8 cellular contexts compared by ENCODE assay signal in the genomic region with DNA sequence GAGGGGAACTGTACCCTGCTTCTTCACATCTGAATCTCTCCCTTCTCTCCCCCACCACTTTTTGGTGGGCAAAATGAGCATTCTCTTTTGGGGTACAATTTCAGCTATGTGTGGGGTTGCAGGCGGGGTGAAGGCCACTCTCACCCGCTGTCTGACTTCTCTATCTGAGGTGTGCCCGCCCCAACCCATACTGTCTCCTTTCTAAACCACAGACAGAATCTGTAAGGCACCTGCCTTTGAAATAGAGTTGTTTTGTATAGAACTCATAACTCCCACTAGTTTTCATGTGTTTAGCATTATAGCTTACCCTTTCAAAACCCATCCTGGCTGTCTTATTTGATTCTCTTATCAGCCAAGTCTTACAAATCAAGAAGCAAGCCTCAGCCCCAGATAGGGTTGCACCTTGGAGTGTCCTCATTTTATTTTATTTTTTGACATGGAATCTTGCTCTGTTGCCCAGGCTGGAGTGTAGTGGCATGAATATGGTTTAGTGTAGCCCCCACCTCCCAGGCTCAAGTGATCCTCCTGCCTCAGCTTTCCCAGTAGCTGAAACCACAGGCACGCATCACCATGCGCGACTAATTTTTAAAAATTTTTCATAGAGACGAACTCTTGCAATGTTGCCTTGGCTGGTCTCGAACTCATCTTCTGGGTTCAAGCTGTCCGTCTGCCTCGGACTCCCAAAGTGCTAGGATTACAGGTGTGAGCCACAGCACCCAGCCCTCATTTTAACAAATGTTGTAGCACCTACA. TPM values are rescaled to one million over a fixed set of nuclear protein-coding genes. Genes with fewer than 3 reads are reported as not detected.
DNase-seq lines count a peak whose midpoint lies in the region; ATAC-seq, FAIRE-seq and TF ChIP-seq lines count a peak whose summit lies in the region.

No MANE protein-coding gene starts in this region.

- peak overlapping the region; percentile 79 for H3K9ac ChIP-seq in mesenchymal stem cell (ENCODE audit: low read length)

- peak overlapping the region; percentile 82 for H3K27ac ChIP-seq in AG04450 (ENCODE audit: low read depth, low read length)
- peak overlapping the region; percentile 81 for H3K27ac ChIP-seq in mesenchymal stem cell (ENCODE audit: low read length, poor library complexity, severe bottlenecking)

- H3K9me3 ChIP-seq in AG04450 (ENCODE audit: control insufficient read depth, insufficient read depth, low read length) (no peaks in the 10 kb centered on the region), mesenchymal stem cell (ENCODE audit: control insufficient read depth, low read length) (no peaks in the 10 kb centered on the region)

- peak overlapping the region; percentile 11 for H2BK120ac ChIP-seq in mesenchymal stem cell (ENCODE audit: low read depth, low read length)

- no peak overlapping the region for H4K8ac ChIP-seq in mesenchymal stem cell (ENCODE audit: low read length)

- H3K4me3 Mint-ChIP-seq in activated T-helper 2 cell treated with anti-CD3 and anti-CD28 coated beads, Interferon-gamma antibody, Interleukin-2, Interleukin-4, amounts not matched to agents 10 μg/mL and 5 μg/mL and 100 μg/mL, durations not matched to agents 14 hours and 24 hours and 36 hours (ENCODE audit: low read depth) = peak overlapping the region; percentile 74

- no peak overlapping the region for H2BK5ac ChIP-seq in mesenchymal stem cell (ENCODE audit: low read depth, low read length, poor library complexity, severe bottlenecking)

- no peak overlapping the region for H3K14ac ChIP-seq in mesenchymal stem cell (ENCODE audit: low read length in 2 of 2)

- H3K27ac Mint-ChIP-seq in activated T-helper 2 cell treated with anti-CD3 and anti-CD28 coated beads, Interferon-gamma antibody, Interleukin-2, Interleukin-4, amounts not matched to agents 10 μg/mL and 5 μg/mL and 100 μg/mL, durations not matched to agents 14 hours and 24 hours and 36 hours = peak overlapping the region; percentile 91

- no peaks in the 10 kb centered on the region for H3K27me3 Mint-ChIP-seq in activated T-helper 2 cell treated with anti-CD3 and anti-CD28 coated beads, Interferon-gamma antibody, Interleukin-2, Interleukin-4, amounts not matched to agents 10 μg/mL and 5 μg/mL and 100 μg/mL, durations not matched to agents 14 hours and 24 hours and 36 hours (ENCODE audit: low read depth)

- no peak overlapping the region for H3K23ac ChIP-seq in mesenchymal stem cell (ENCODE audit: low read length in 2 of 2)

- peak overlapping the region; percentile 95 for H2AK5ac ChIP-seq in mesenchymal stem cell (ENCODE audit: low read length, severe bottlenecking)

- no peak overlapping the region for H2AFZ ChIP-seq in mesenchymal stem cell (ENCODE audit: low read depth, low read length)

- H3K4me1 ChIP-seq in mesenchymal stem cell (ENCODE audit: control insufficient read depth, insufficient read depth, low read depth, low read length) = peaks cover 52% of the 10 kb centered on the region

- no peak overlapping the region for H2BK12ac ChIP-seq in mesenchymal stem cell (ENCODE audit: low read length in 2 of 2)

- H3K4ac ChIP-seq in mesenchymal stem cell (ENCODE audit: low read depth in 1 of 2, low read length in 2 of 2) = no peak overlapping the region

- no peak for TF ChIP-seq POLR2A in H54 (IDR thresholded peaks at IDR 0.05; ENCODE audit: low read depth, low read length)

- DNase-seq in AG04450 (ENCODE audit: low read depth, low spot score) = no peak
- no peak for DNase-seq in activated T-helper 2 cell treated with anti-CD3 and anti-CD28 coated beads, Interferon-gamma antibody, Interleukin-2, Interleukin-4, amounts not matched to agents 10 μg/mL and 5 μg/mL and 100 μg/mL, durations not matched to agents 14 hours and 24 hours and 36 hours (ENCODE audit: low spot score)
- DNase-seq in mesenchymal stem cell = no peak
- DNase-seq in H54 (ENCODE audit: insufficient read length, low spot score) = no peak
- no peak for DNase-seq in DMS79 (lab: John Stamatoyannopoulos, UW)
- no peak for DNase-seq in germinal center (ENCODE audit: low spot score)
- no peak for DNase-seq in hippocampal formation (lab: John Stamatoyannopoulos, UW)

- FAIRE-seq in H54 (lab: Jason Lieb, UNC) = no peak

- CTCF ChIA-PET in AG04450 (lab: Charles Lee) = interaction anchor here (1.2 to 8.7 kb wide), 3 partner anchors 21 to 39 kb away, joined by 3 to 90 read pairs (median 4); no protein-coding TSS in a partner anchor

- H2BK15ac ChIP-seq in mesenchymal stem cell (ENCODE audit: low read depth, poor library complexity, severe bottlenecking) = no peak overlapping the region

- H3K36me3 ChIP-seq in mesenchymal stem cell (ENCODE audit: control insufficient read depth in 1 of 2, insufficient read depth in 2 of 2, low read depth in 1 of 2, low read length in 2 of 2) = peaks cover 26 to 34% of the 10 kb centered on the region in 2 experiments

- H3K4me3 ChIP-seq in AG04450 (ENCODE audit: low read depth, low read length) = no peak overlapping the region
- H3K4me3 ChIP-seq in mesenchymal stem cell (ENCODE audit: insufficient read depth in 1 of 2, low read depth in 1 of 2, low read length in 2 of 2) = peak overlapping the region in 1 of 2 experiments; percentile 48

- no peaks in the 10 kb centered on the region for H3K9me3 Mint-ChIP-seq in activated T-helper 2 cell treated with anti-CD3 and anti-CD28 coated beads, Interferon-gamma antibody, Interleukin-2, Interleukin-4, amounts not matched to agents 10 μg/mL and 5 μg/mL and 100 μg/mL, durations not matched to agents 14 hours and 24 hours and 36 hours

- intact Hi-C loops in activated T-helper 2 cell treated with anti-CD3 and anti-CD28 coated beads, Interferon-gamma antibody, Interleukin-2, Interleukin-4, amounts not matched to agents 10 μg/mL and 5 μg/mL and 100 μg/mL, durations not matched to agents 14 hours and 24 hours and 36 hours (cut with micrococcal nuclease) = no loop called here

- 92% methylated on average over 8 of the region's 10 CpGs for WGBS in mesenchymal stem cell

- TF ChIP-seq CTCF in AG04450 (IDR thresholded peaks at IDR 0.05; ENCODE audit: low read depth, low read length) = no peak

- H4K91ac ChIP-seq in mesenchymal stem cell (ENCODE audit: low read length) = no peak overlapping the region

- peak; percentile 56 for ATAC-seq in HG02798 (IDR thresholded peaks at IDR 0.05; ENCODE audit: poor library complexity, unreplicated experiment)

- H3K79me1 ChIP-seq in mesenchymal stem cell (replicated peaks; ENCODE audit: low read length, poor library complexity, severe bottlenecking) = no peaks in the 10 kb centered on the region

- H3K36me3 Mint-ChIP-seq in activated T-helper 2 cell treated with anti-CD3 and anti-CD28 coated beads, Interferon-gamma antibody, Interleukin-2, Interleukin-4, amounts not matched to agents 10 μg/mL and 5 μg/mL and 100 μg/mL, durations not matched to agents 14 hours and 24 hours and 36 hours (ENCODE audit: low read depth) = peaks cover 29% of the 10 kb centered on the region

- peaks cover 91% of the 10 kb centered on the region for H3K4me1 Mint-ChIP-seq in activated T-helper 2 cell treated with anti-CD3 and anti-CD28 coated beads, Interferon-gamma antibody, Interleukin-2, Interleukin-4, amounts not matched to agents 10 μg/mL and 5 μg/mL and 100 μg/mL, durations not matched to agents 14 hours and 24 hours and 36 hours (ENCODE audit: low read depth)

- H3K27me3 ChIP-seq in AG04450 (ENCODE audit: control insufficient read depth, insufficient read depth, low read length) = no peaks in the 10 kb centered on the region
- no peaks in the 10 kb centered on the region for H3K27me3 ChIP-seq in mesenchymal stem cell (ENCODE audit: control insufficient read depth in 1 of 2, insufficient read depth in 1 of 2, low read length in 2 of 2)

- POLR2A ChIA-PET in AG04450 (lab: Yijun Ruan, JAX) = interaction anchor here (0.6 kb wide), 1 partner anchor 10 kb away, joined by 5 read pairs; no protein-coding TSS in a partner anchor

- H3K18ac ChIP-seq in mesenchymal stem cell (ENCODE audit: low read depth in 1 of 2, low read length in 2 of 2) = no peak overlapping the region

- H3K4me2 ChIP-seq in mesenchymal stem cell (ENCODE audit: low read length, poor library complexity, severe bottlenecking) = no peak overlapping the region

RNA-seq across cellular contexts. Expression of a gene that starts 11.9 kb away (rescaled TPM):
- 27.3 and 32.5 TPM in 2 replicates for polyA plus RNA-seq in AG04450 (2011; rRNA removed)
- polyA minus RNA-seq in AG04450 (2011; rRNA and poly(A)+ RNA removed) = 24.3 and 32.1 TPM in 2 replicates
- total RNA-seq in activated T-helper 2 cell treated with anti-CD3 and anti-CD28 coated beads, Interferon-gamma antibody, Interleukin-2, Interleukin-4, amounts not matched to agents 10 μg/mL and 5 μg/mL and 100 μg/mL, durations not matched to agents 14 hours and 24 hours and 36 hours = 45.4 and 51.1 TPM in 2 replicates
- 42.9 TPM for polyA plus RNA-seq in mesenchymal stem cell (2013, experiment 1 of 2)
- 44.5 TPM for polyA plus RNA-seq in mesenchymal stem cell (2013, experiment 2 of 2)

RNA-seq across cellular contexts. Expression of a gene that starts 57.7 kb away (rescaled TPM):
- 3.9 and 5.2 TPM in 2 replicates for polyA plus RNA-seq in AG04450 (2011; rRNA removed)
- polyA minus RNA-seq in AG04450 (2011; rRNA and poly(A)+ RNA removed) = 1.0 and 1.8 TPM in 2 replicates
- total RNA-seq in activated T-helper 2 cell treated with anti-CD3 and anti-CD28 coated beads, Interferon-gamma antibody, Interleukin-2, Interleukin-4, amounts not matched to agents 10 μg/mL and 5 μg/mL and 100 μg/mL, durations not matched to agents 14 hours and 24 hours and 36 hours = 18.4 and 19.6 TPM in 2 replicates
- 214 TPM for polyA plus RNA-seq in mesenchymal stem cell (2013, experiment 1 of 2)
- polyA plus RNA-seq in mesenchymal stem cell (2013, experiment 2 of 2) = 220 TPM
